ENCODE assay signal across 24 cellular contexts in genomic region chr9:117008461-117008860, GRCh38.
DNase-seq lines count a peak whose midpoint lies in the region; ATAC-seq, FAIRE-seq and TF ChIP-seq lines count a peak whose summit lies in the region.
"Had no signal": no experiment of that assay in that cellular context is flagged by ENCODE, and none has a peak within 500 bp of the region (broad histone marks: within the 10 kb centered on the region; RNA-seq: fewer than 3 reads in every experiment).

No MANE protein-coding gene starts in this region.

- BruUV-seq in HepG2 (replicated peaks; lab: Mats Ljungman, UMichigan): no TSS peak
- BruUV-seq in K562 (replicated peaks; lab: Mats Ljungman, UMichigan): no TSS peak

- H3K4me3 ChIP-seq in HepG2 (replicated peaks in 1 of 3; ENCODE audit: insufficient read depth in 1 of 3, low read depth in 2 of 3, low read length in 3 of 3) (no peak overlapping the region), right lobe of liver (no peak overlapping the region), K562 (no peak overlapping the region)
- H3K4me3 ChIP-seq: BLaER1 treated with 17β-estradiol and CSF1 and Interleukin-3, amounts not matched to agents 10 nM and 100 nM; GM12878 had no signal

- TF ChIP-seq CTCF in HepG2 (CRISPR knock-in tag; IDR thresholded peaks at IDR 0.05) (no peak), right lobe of liver (IDR thresholded peaks at IDR 0.05) (no peak), K562 (IDR thresholded peaks at IDR 0.05 in 2 of 3, conservative IDR thresholded peaks at IDR 0.05 in 1 of 3; ENCODE audit: insufficient read depth in 2 of 3, low read depth in 1 of 3, low read length in 3 of 3) (no peak), progenitor cell of endocrine pancreas (IDR thresholded peaks at IDR 0.05; ENCODE audit: unreplicated experiment) (no peak)

- no peaks in the 10 kb centered on the region for H3K9me3 Mint-ChIP-seq in progenitor cell of endocrine pancreas (ENCODE audit: low read depth)

- H3K27ac Mint-ChIP-seq in progenitor cell of endocrine pancreas: peak overlapping the region; percentile 25
- H3K27ac Mint-ChIP-seq: CD14-positive monocyte; CD4-positive, alpha-beta T cell; CD8-positive, alpha-beta memory T cell had no signal

- no peak for TF ChIP-seq EP300 in HepG2 (IDR thresholded peaks at IDR 0.05; ENCODE audit: low read depth in 2 of 2, low read length in 2 of 2)
- TF ChIP-seq EP300 in HepG2 (CRISPR knock-in tag; IDR thresholded peaks at IDR 0.05; ENCODE audit: borderline replicate concordance): no peak
- no peak for TF ChIP-seq EP300 in K562 (IDR thresholded peaks at IDR 0.05; ENCODE audit: low read length)

- DNase-seq in HepG2 (ENCODE audit: low spot score) (no peak), right lobe of liver (no peak), K562 (ENCODE audit: extremely low read depth in 1 of 4, low spot score in 3 of 4) (no peak), progenitor cell of endocrine pancreas (ENCODE audit: low spot score, unreplicated experiment) (no peak), urothelium cell line (ENCODE audit: low spot score) (no peak)
- no peak for DNase-seq in activated CD4-positive, CD25-positive, alpha-beta regulatory T cell (lab: John Stamatoyannopoulos, UW)
- DNase-seq: ACHN; AML-193; BE2C; CD4-positive, alpha-beta T cell; CD8-positive, alpha-beta memory T cell; DMS 273 treated with DMSO at 0.1 percent for 48 hours; DMS79; EL; GDM1; GOT3; H7; HCEC 1CT had no signal

- H3K27ac ChIP-seq in HepG2 (ENCODE audit: extremely low read length, insufficient read depth, low read length) (no peak overlapping the region), right lobe of liver (no peak overlapping the region), K562 (ENCODE audit: extremely low read depth, low read depth, low read length) (no peak overlapping the region)
- H3K27ac ChIP-seq: 22Rv1; BLaER1 treated with 17β-estradiol and CSF1 and Interleukin-3, amounts not matched to agents 10 nM and 100 nM had no signal

- POLR2A ChIA-PET in HepG2 (lab: Yijun Ruan, JAX): no interaction called here
- POLR2A ChIA-PET in K562 (lab: Yijun Ruan, JAX): no interaction called here

- H3K4me1 Mint-ChIP-seq in progenitor cell of endocrine pancreas (ENCODE audit: low read depth): no peaks in the 10 kb centered on the region
- H3K4me1 Mint-ChIP-seq: CD14-positive monocyte; CD8-positive, alpha-beta memory T cell had no signal

- H3K27me3 ChIP-seq in HepG2 (ENCODE audit: control insufficient read depth in 1 of 2, insufficient read depth in 2 of 2, low read length in 2 of 2) (no peaks in the 10 kb centered on the region), right lobe of liver (no peaks in the 10 kb centered on the region), K562 (ENCODE audit: control insufficient read depth in 2 of 2, insufficient read depth in 2 of 2, low read length in 2 of 2) (no peaks in the 10 kb centered on the region)
- H3K27me3 ChIP-seq: BE2C; BLaER1 treated with 17β-estradiol and CSF1 and Interleukin-3, amounts not matched to agents 10 nM and 100 nM had no signal

- intact Hi-C loops in HepG2 (cut with micrococcal nuclease; ENCODE audit: unreplicated experiment) (no loop called here), right lobe of liver (cut with DNase I) (no loop called here), K562 (cut with micrococcal nuclease) (no loop called here)

- no peak overlapping the region for H3K4me3 Mint-ChIP-seq in progenitor cell of endocrine pancreas (ENCODE audit: low read depth)
- H3K4me3 Mint-ChIP-seq: CD14-positive monocyte; CD4-positive, alpha-beta T cell; CD8-positive, alpha-beta memory T cell had no signal

- H3K9me3 ChIP-seq in HepG2 (ENCODE audit: low read length) (no peaks in the 10 kb centered on the region), right lobe of liver (no peaks in the 10 kb centered on the region), K562 (replicated peaks; ENCODE audit: control insufficient read depth, insufficient read depth, low read depth, low read length) (no peaks in the 10 kb centered on the region)
- H3K9me3 ChIP-seq: BE2C; BLaER1 treated with 17β-estradiol and CSF1 and Interleukin-3, amounts not matched to agents 10 nM and 100 nM had no signal

- H4K20me1 ChIP-seq in HepG2 (ENCODE audit: insufficient read depth, low read length) (no peaks in the 10 kb centered on the region), K562 (replicated peaks; ENCODE audit: control insufficient read depth, insufficient read depth, low read length) (no peaks in the 10 kb centered on the region)
- H4K20me1 ChIP-seq: BLaER1 treated with 17β-estradiol and CSF1 and Interleukin-3, amounts not matched to agents 10 nM and 100 nM had no signal

- no peaks in the 10 kb centered on the region for H3K9me1 ChIP-seq in K562 (ENCODE audit: control insufficient read depth, insufficient read depth, low read length)

- peaks cover 2% of the 10 kb centered on the region for H3K36me3 Mint-ChIP-seq in progenitor cell of endocrine pancreas (ENCODE audit: insufficient read depth)
- H3K36me3 Mint-ChIP-seq: CD14-positive monocyte; CD8-positive, alpha-beta memory T cell had no signal

- H3K79me2 ChIP-seq in HepG2 (ENCODE audit: insufficient read depth, low read length) (no peaks in the 10 kb centered on the region), K562 (ENCODE audit: control insufficient read depth, insufficient read depth, low read length) (no peaks in the 10 kb centered on the region)

- TF ChIP-seq RAD21 in HepG2 (CRISPR knock-in tag; IDR thresholded peaks at IDR 0.05) (no peak), K562 (CRISPR knock-in tag; conservative IDR thresholded peaks at IDR 0.05 in 1 of 2, IDR thresholded peaks at IDR 0.05 in 1 of 2) (no peak)

- no peak for ATAC-seq in HepG2
- no peak for ATAC-seq in right lobe of liver
- no peak for ATAC-seq in K562
- ATAC-seq: GM12878 had no signal

- H3K4me1 ChIP-seq in HepG2 (ENCODE audit: insufficient read depth, low read length): no peaks in the 10 kb centered on the region
- H3K4me1 ChIP-seq in right lobe of liver: no peaks in the 10 kb centered on the region
- H3K4me1 ChIP-seq in K562 (replicated peaks in 1 of 2; ENCODE audit: control insufficient read depth in 2 of 2, insufficient read depth in 2 of 2, low read length in 2 of 2): no peaks in the 10 kb centered on the region
- H3K4me1 ChIP-seq: BLaER1 treated with 17β-estradiol and CSF1 and Interleukin-3, amounts not matched to agents 10 nM and 100 nM had no signal

- in situ Hi-C loops in HepG2 (cut with HindIII; ENCODE audit: extremely low pct_ligation_motif_present, low pct_unique_long_range_greater_than_20kb) (no loop called here), K562 (cut with MboI) (no loop called here)

- H3K4me2 ChIP-seq in HepG2 (ENCODE audit: low read depth, low read length) (no peak overlapping the region), K562 (ENCODE audit: insufficient read depth, low read length) (no peak overlapping the region)
- H3K4me2 ChIP-seq: BLaER1 treated with 17β-estradiol and CSF1 and Interleukin-3, amounts not matched to agents 10 nM and 100 nM had no signal

- H2AFZ ChIP-seq in HepG2 (ENCODE audit: low read length): no peak overlapping the region
- no peak overlapping the region for H2AFZ ChIP-seq in K562 (ENCODE audit: low read depth, low read length)

- H3K9ac ChIP-seq in HepG2 (ENCODE audit: insufficient read depth, low read depth, low read length): no peak overlapping the region
- no peak overlapping the region for H3K9ac ChIP-seq in K562 (ENCODE audit: insufficient read depth in 1 of 2, low read depth in 2 of 2, low read length in 2 of 2)
- H3K9ac ChIP-seq: BLaER1 treated with 17β-estradiol and CSF1 and Interleukin-3, amounts not matched to agents 10 nM and 100 nM had no signal

- no peaks in the 10 kb centered on the region for H3K27me3 Mint-ChIP-seq in progenitor cell of endocrine pancreas
- H3K27me3 Mint-ChIP-seq: CD4-positive, alpha-beta T cell; CD8-positive, alpha-beta memory T cell had no signal

- CTCF ChIA-PET in HepG2 (lab: Yijun Ruan, JAX; ENCODE audit: low intra/inter-chr PET ratio, low total read pairs) (no interaction called here), K562 (lab: Yijun Ruan, JAX; ENCODE audit: low intra/inter-chr PET ratio) (no interaction called here)

- TF ChIP-seq POLR2A in HepG2 (IDR thresholded peaks at IDR 0.05; ENCODE audit: insufficient read depth in 1 of 2, low read depth in 2 of 2, low read length in 2 of 2) (no peak), right lobe of liver (IDR thresholded peaks at IDR 0.05) (no peak), K562 (conservative IDR thresholded peaks at IDR 0.05) (no peak)

- no peak for FAIRE-seq in HepG2 (lab: Jason Lieb, UNC)
- no peak for FAIRE-seq in K562 (lab: Jason Lieb, UNC)
- no peak for FAIRE-seq in urothelium cell line (lab: Jason Lieb, UNC)
- FAIRE-seq: A204.1, D721Med, GM12878 had no signal

- no peaks in the 10 kb centered on the region for H3K36me3 ChIP-seq in HepG2 (replicated peaks in 1 of 2; ENCODE audit: control insufficient read depth in 1 of 2, insufficient read depth in 2 of 2, low read length in 2 of 2)
- no peaks in the 10 kb centered on the region for H3K36me3 ChIP-seq in right lobe of liver
- no peaks in the 10 kb centered on the region for H3K36me3 ChIP-seq in K562 (ENCODE audit: control insufficient read depth, insufficient read depth, low read length)

TF ChIP-seq in HepG2, 621 proteins besides CTCF, POLR2A, EP300 and RAD21:
- TF ChIP-seq PCBP2 (optimal IDR thresholded peaks at IDR 0.05; ENCODE audit: low read depth, low read length, poor library complexity, severe bottlenecking): no peak
- peak; percentile 66 for TF ChIP-seq MAFF (IDR thresholded peaks at IDR 0.05; ENCODE audit: low read depth, low read length)
- TF ChIP-seq ZNF740 (CRISPR knock-in tag; IDR thresholded peaks at IDR 0.05): no peak
- TF ChIP-seq MAFK (conservative IDR thresholded peaks at IDR 0.05 in 1 of 2, IDR thresholded peaks at IDR 0.05 in 1 of 2; ENCODE audit: low read length in 2 of 2): peak; percentile 50 to 77; a peak in 3 of 4 replicates

TF ChIP-seq in K562, 482 proteins besides CTCF, POLR2A, EP300 and RAD21:
- TF ChIP-seq XRCC3 (IDR thresholded peaks at IDR 0.05) (no peak), ZNF316 (IDR thresholded peaks at IDR 0.05) (0 out of 2 replicates have a peak, but pooled peaks have one; percentile 15)

Comparison
In these comparisons a context has a peak if more than half of its experiments do, and no peak if none do; other contexts are left out.
1. Of the 241 proteins assayed by ChIP-seq in both HepG2 and K562: peak only in HepG2: MAFF and MAFK; only in K562: none; in both: none; in neither: 239.